ENCODE assay signal across 9 cellular contexts in genomic region chr7:101171442-101171837, GRCh38. TPM values are rescaled to one million over a fixed set of nuclear protein-coding genes. Genes with fewer than 3 reads are reported as not detected.
DNase-seq lines count a peak whose midpoint lies in the region; ATAC-seq and TF ChIP-seq lines count a peak whose summit lies in the region.
"Had no signal": no experiment of that assay in that cellular context is flagged by ENCODE, and none has a peak within 500 bp of the region (broad histone marks: within the 10 kb centered on the region; RNA-seq: fewer than 3 reads in every experiment).

No MANE protein-coding gene starts in this region.

- POLR2A ChIA-PET in CD8-positive, alpha-beta memory T cell (lab: Charles Lee) = no interaction called here

- in situ Hi-C loops in astrocyte of the spinal cord (cut with HindIII; ENCODE audit: low sequenced_read_pairs) (no loop called here), GM13976 (cut with MboI; ENCODE audit: low sequenced_read_pairs, unreplicated experiment) (no loop called here)

- H3K27me3 ChIP-seq in CD8-positive, alpha-beta memory T cell (ENCODE audit: insufficient read depth, low read length, poor library complexity, severe bottlenecking) = peaks cover 95% of the 10 kb centered on the region

- H3K4me1 ChIP-seq in CD8-positive, alpha-beta memory T cell (ENCODE audit: insufficient read depth, low read length) = peaks cover 57% of the 10 kb centered on the region

- H3K4me1 Mint-ChIP-seq in CD8-positive, alpha-beta memory T cell = peaks cover 41 to 66% (median 41%) of the 10 kb centered on the region in 3 donors
- peaks cover 33 to 62% of the 10 kb centered on the region in 2 donors for H3K4me1 Mint-ChIP-seq in natural killer cell

- CTCF ChIA-PET in CD8-positive, alpha-beta memory T cell (lab: Charles Lee) = interaction anchor here (0.8 to 3.1 kb wide), 8 partner anchors 11 to 111 kb away, joined by 3 to 38 read pairs (median 4); no protein-coding TSS in a partner anchor

- no peaks in the 10 kb centered on the region for H3K36me3 Mint-ChIP-seq in CD8-positive, alpha-beta memory T cell
- no peaks in the 10 kb centered on the region for H3K36me3 Mint-ChIP-seq in natural killer cell

- H3K27me3 Mint-ChIP-seq in CD8-positive, alpha-beta memory T cell = peaks cover 85 to 87% of the 10 kb centered on the region in 2 donors
- H3K27me3 Mint-ChIP-seq in natural killer cell (ENCODE audit: low read depth in 2 of 2) = peaks cover 78 to 79% of the 10 kb centered on the region in 2 donors

- H3K36me3 ChIP-seq in CD8-positive, alpha-beta memory T cell (ENCODE audit: insufficient read depth, low read length) = no peaks in the 10 kb centered on the region

- H3K4me3 Mint-ChIP-seq in CD8-positive, alpha-beta memory T cell = peak overlapping the region in 5 of 7 donors; percentile 15 to 57 (median 37)
- peak overlapping the region; percentile 21 for H3K4me3 Mint-ChIP-seq in natural killer cell

- H3K27ac Mint-ChIP-seq in CD8-positive, alpha-beta memory T cell = peak overlapping the region in 1 of 8 donors; percentile 41
- peak overlapping the region in 1 of 2 donors; percentile 66 for H3K27ac Mint-ChIP-seq in natural killer cell

- no peak overlapping the region for H3K27ac ChIP-seq in CD8-positive, alpha-beta memory T cell (ENCODE audit: low read depth, low read length)

- DNase-seq in CD8-positive, alpha-beta memory T cell = no peak
- no peak for DNase-seq in HFF-Myc (ENCODE audit: extremely low read depth, low read depth)
- DNase-seq in astrocyte of the spinal cord (ENCODE audit: low read depth, low spot score) = no peak
- DNase-seq in natural killer cell = no peak
- no peak for DNase-seq in ecto neural progenitor cell (ENCODE audit: low spot score)
- no peak for DNase-seq in GM13976 (ENCODE audit: low spot score)
- no peak for DNase-seq in GM19240 (ENCODE audit: insufficient read length, low spot score)

- intact Hi-C loops in natural killer cell (cut with micrococcal nuclease) = no loop called here

- peaks cover 0 to 3% (median 0%) of the 10 kb centered on the region in 5 donors for H3K9me3 Mint-ChIP-seq in CD8-positive, alpha-beta memory T cell
- H3K9me3 Mint-ChIP-seq in natural killer cell = no peaks in the 10 kb centered on the region

- no peak overlapping the region for H3K4me3 ChIP-seq in CD8-positive, alpha-beta memory T cell (ENCODE audit: low read length)
- H3K4me3 ChIP-seq in HFF-Myc (replicated peaks; ENCODE audit: low read depth, low read length) (no peak overlapping the region), astrocyte of the spinal cord (ENCODE audit: low read depth, low read length) (no peak overlapping the region)
- H3K4me3 ChIP-seq: smooth muscle cell had no signal

- H3K9me3 ChIP-seq in CD8-positive, alpha-beta memory T cell (ENCODE audit: low read length) = no peaks in the 10 kb centered on the region

- no peak for ATAC-seq in natural killer cell

- TF ChIP-seq CTCF in HFF-Myc (IDR thresholded peaks at IDR 0.05; ENCODE audit: low read depth, low read length, missing control alignments) (peak; percentile 30), astrocyte of the spinal cord (IDR thresholded peaks at IDR 0.05; ENCODE audit: low read depth, low read length) (peak; percentile 29), natural killer cell (IDR thresholded peaks at IDR 0.05) (no peak), GM13976 (IDR thresholded peaks at IDR 0.05; ENCODE audit: borderline replicate concordance, control extremely low read depth, extremely low read depth, insufficient read depth, missing control alignments) (no peak)

RNA-seq across cellular contexts. Expression of gene VGF, which starts 6.1 kb away (rescaled TPM):
- total RNA-seq in CD8-positive, alpha-beta memory T cell = under 1 TPM; 0.13 to 0.16 TPM
- not detected for polyA plus RNA-seq in CD8-positive, alpha-beta memory T cell
- total RNA-seq in natural killer cell = not detected

RNA-seq across cellular contexts. Expression of gene NAT16, which starts 8.7 kb away (rescaled TPM):
- not detected for total RNA-seq in CD8-positive, alpha-beta memory T cell
- polyA plus RNA-seq in CD8-positive, alpha-beta memory T cell = not detected
- total RNA-seq in natural killer cell = not detected
- total RNA-seq: lower leg skin, smooth muscle cell had no signal
- polyA plus RNA-seq: smooth muscle cell had no signal

RNA-seq across cellular contexts. Expression of gene AP1S1, which starts 17.2 kb away (rescaled TPM):
- 10 to 100 TPM; 42.6 to 43.6 TPM for total RNA-seq in CD8-positive, alpha-beta memory T cell
- polyA plus RNA-seq in CD8-positive, alpha-beta memory T cell = 4.4 TPM
- total RNA-seq in natural killer cell = 1 to 10 TPM; 4.3 to 7.0 (median 5.0) TPM

RNA-seq across cellular contexts. Expression of gene MOGAT3, which starts 29.4 kb away (rescaled TPM):
- total RNA-seq in CD8-positive, alpha-beta memory T cell = not detected
- polyA plus RNA-seq in CD8-positive, alpha-beta memory T cell = not detected
- not detected for total RNA-seq in natural killer cell
- total RNA-seq: lower leg skin, smooth muscle cell had no signal
- polyA plus RNA-seq: smooth muscle cell had no signal

RNA-seq across cellular contexts. Expression of gene SERPINE1, which starts 44.5 kb away (rescaled TPM):
- total RNA-seq in CD8-positive, alpha-beta memory T cell = under 1 TPM; 0.31 to 0.44 TPM
- polyA plus RNA-seq in CD8-positive, alpha-beta memory T cell = not detected
- total RNA-seq in natural killer cell = 1 to 10 TPM in 2 of 3 donors, under 1 TPM in 1; 0.48 to 5.5 (median 1.1) TPM

Comparison
In these comparisons a context has a peak if more than half of its experiments do, and no peak if none do; other contexts are left out.
1. CTCF ChIP-seq: peak in HFF-Myc (single experiment) and astrocyte of the spinal cord (single experiment); none in natural killer cell (single experiment) and GM13976 (single experiment).
2. RNA of gene AP1S1, which starts 17.2 kb away (total RNA-seq): 42.6 to 43.6 TPM in CD8-positive, alpha-beta memory T cell; 4.3 to 7.0 TPM in natural killer cell; every median in the first group is over 4 times any median in the second.